15 cellular contexts compared by ENCODE assay signal in the genomic region with DNA sequence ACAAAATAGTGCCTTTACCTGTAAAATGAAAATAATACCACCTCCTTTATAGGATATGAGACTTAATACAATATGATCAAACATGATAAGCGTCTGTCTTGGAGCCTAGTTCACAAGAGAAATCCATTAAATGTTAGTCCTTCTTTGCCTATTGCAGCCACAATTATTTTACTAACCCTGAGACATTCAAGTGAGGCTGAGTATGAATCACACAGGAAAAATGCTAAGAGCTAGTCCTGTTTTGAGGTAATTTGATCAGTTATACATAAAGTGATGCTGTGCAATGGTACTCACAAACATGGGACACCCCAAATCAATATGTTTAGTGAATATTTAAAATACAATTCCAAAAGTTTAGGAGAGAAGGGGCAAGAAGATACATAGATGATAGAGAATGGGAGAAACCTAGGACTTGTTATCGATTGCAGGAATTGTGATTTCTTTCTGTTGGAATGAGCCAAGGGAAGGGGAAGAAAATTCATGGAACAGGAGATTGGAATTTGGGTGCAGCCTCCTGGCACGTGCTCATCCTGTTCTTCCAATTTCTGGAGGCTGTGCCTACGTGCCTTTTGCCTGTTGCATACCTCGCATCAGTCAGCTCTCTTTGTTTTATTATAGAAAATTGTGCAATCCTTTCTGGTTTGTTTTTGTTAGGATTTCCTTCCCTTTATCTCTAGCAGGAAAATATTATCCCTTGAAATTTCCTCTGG. TPM values are rescaled to one million over a fixed set of nuclear protein-coding genes. Genes with fewer than 3 reads are reported as not detected.
DNase-seq lines count a peak whose midpoint lies in the region; ATAC-seq and TF ChIP-seq lines count a peak whose summit lies in the region.
"Had no signal": no experiment of that assay in that cellular context is flagged by ENCODE, and none has a peak within 500 bp of the region (broad histone marks: within the 10 kb centered on the region; RNA-seq: fewer than 3 reads in every experiment).

No MANE protein-coding gene starts in this region.

- H3K18ac ChIP-seq in H9 (ENCODE audit: insufficient read length, low read depth, low read length), result no peak overlapping the region

- peaks cover 13 to 14% of the 10 kb centered on the region in 2 experiments for H3K9me3 Mint-ChIP-seq in H9

- DNase-seq in SIG-M5 treated with dmso at 0.1 percent for 504 hours (lab: John Stamatoyannopoulos, UW; ENCODE audit: unreplicated experiment) (peak; percentile 12), SIG-M5 (lab: John Stamatoyannopoulos, UW) (no peak), adipocyte (ENCODE audit: low read depth) (peak; percentile 84), hepatic stellate cell (ENCODE audit: low spot score) (peak; percentile 31), H9 (no peak), D341Med (ENCODE audit: low spot score) (no peak), HuH-7.5 (ENCODE audit: low spot score) (no peak)
- DNase-seq: activated CD8-positive, alpha-beta T cell treated with anti-CD3 and anti-CD28 coated beads, Interleukin-2, amount 10 ng/mL, durations not matched to agents 7 days and 5 days; hypothalamus; naive B cell; stimulated activated CD4-positive, alpha-beta T cell treated with anti-CD3 and anti-CD28 coated beads, Interleukin-2, amount 100 ng/mL, for 24 hours had no signal

- H3K9ac ChIP-seq in adipocyte (ENCODE audit: low read length) (peak overlapping the region; percentile 52), H9 (ENCODE audit: extremely low read depth, insufficient read length, low read length) (no peak overlapping the region)

- no peaks in the 10 kb centered on the region for H3K36me3 ChIP-seq in adipocyte (ENCODE audit: control insufficient read depth, insufficient read depth, low read length, severe bottlenecking)
- H3K36me3 ChIP-seq: cardiac muscle cell, suprapubic skin had no signal

- H3K4me3 Mint-ChIP-seq in H9, result no peak overlapping the region
- H3K4me3 Mint-ChIP-seq: activated CD8-positive, alpha-beta T cell treated with anti-CD3 and anti-CD28 coated beads, Interleukin-2, amount 10 ng/mL, durations not matched to agents 7 days and 5 days; IgD-negative memory B cell; naive B cell had no signal

- H2AK5ac ChIP-seq in H9 (ENCODE audit: insufficient read length, low read length), result no peak overlapping the region

- H3K79me1 ChIP-seq in H9 (ENCODE audit: insufficient read depth, low read depth, low read length, poor library complexity, severe bottlenecking), result no peaks in the 10 kb centered on the region

- H3K27ac Mint-ChIP-seq in H9, result no peak overlapping the region
- H3K27ac Mint-ChIP-seq: activated CD8-positive, alpha-beta T cell treated with anti-CD3 and anti-CD28 coated beads, Interleukin-2, amount 10 ng/mL, durations not matched to agents 7 days and 5 days; IgD-negative memory B cell; naive B cell had no signal

- no peak overlapping the region for H3K27ac ChIP-seq in H9 (ENCODE audit: insufficient read length, low read depth, low read length)
- H3K27ac ChIP-seq: cardiac muscle cell, suprapubic skin had no signal

- H3K23ac ChIP-seq in H9 (ENCODE audit: insufficient read length, low read depth, low read length), result no peak overlapping the region

- no peak overlapping the region for H2AFZ ChIP-seq in H9 (ENCODE audit: low read length)

- peaks cover under 1% of the 10 kb centered on the region; the same call in 1 of the 2 replicates for H3K27me3 Mint-ChIP-seq in H9 (ENCODE audit: low read depth)
- H3K27me3 Mint-ChIP-seq: IgD-negative memory B cell, naive B cell had no signal

- peaks cover 13% of the 10 kb centered on the region for H3K4me1 ChIP-seq in adipocyte (ENCODE audit: control insufficient read depth, insufficient read depth, low read length)
- H3K4me1 ChIP-seq in H9 (ENCODE audit: insufficient read depth, low read length), result no peaks in the 10 kb centered on the region

- peaks cover 8% of the 10 kb centered on the region for H3K9me3 ChIP-seq in adipocyte (ENCODE audit: control insufficient read depth, low read length)
- H3K9me3 ChIP-seq in H9 (ENCODE audit: control insufficient read depth, low read depth, low read length), result peaks cover 8% of the 10 kb centered on the region
- H3K9me3 ChIP-seq: suprapubic skin had no signal

- H2BK12ac ChIP-seq in H9 (ENCODE audit: insufficient read length, low read depth, low read length), result no peak overlapping the region

- no peak overlapping the region for H4K91ac ChIP-seq in H9 (ENCODE audit: insufficient read length, low read depth, low read length)

- H3K4me1 Mint-ChIP-seq in H9, result no peaks in the 10 kb centered on the region

- H3K56ac ChIP-seq in H9 (ENCODE audit: insufficient read length, low read depth, low read length), result no peak overlapping the region

- H3K4me3 ChIP-seq in adipocyte (ENCODE audit: low read length), result peak overlapping the region; percentile 36
- H3K4me3 ChIP-seq: cardiac muscle cell, suprapubic skin had no signal

- no peak for TF ChIP-seq CTCF in H9 (conservative IDR thresholded peaks at IDR 0.05)

- H3K4ac ChIP-seq in H9 (ENCODE audit: low read depth, low read length), result no peak overlapping the region

- H3T11ph ChIP-seq in H9 (ENCODE audit: low read length), result no peak overlapping the region

- peaks cover 4 to 9% (median 6%) of the 10 kb centered on the region in 3 experiments for H3K36me3 Mint-ChIP-seq in H9 (ENCODE audit: insufficient read depth in 1 of 3, low read depth in 3 of 3)
- H3K36me3 Mint-ChIP-seq: IgD-negative memory B cell had no signal

- no peaks in the 10 kb centered on the region for H3K79me2 ChIP-seq in H9 (ENCODE audit: insufficient read depth, low read length)

- ATAC-seq in HG02759 (IDR thresholded peaks at IDR 0.05; ENCODE audit: unreplicated experiment), result no peak
- ATAC-seq: activated CD8-positive, alpha-beta T cell treated with anti-CD3 and anti-CD28 coated beads, Interleukin-2, amount 10 ng/mL, durations not matched to agents 7 days and 5 days had no signal

- no peak overlapping the region for H4K5ac ChIP-seq in H9 (ENCODE audit: insufficient read length, low read depth, low read length)

- no CpG with 5 or more reads among the region's 5 CpGs for WGBS in H9 (ENCODE audit: extremely low coverage, insufficient read length, low lambda C conversion rate)

- H2BK15ac ChIP-seq in H9 (ENCODE audit: low read depth, low read length), result no peak overlapping the region

- H2BK20ac ChIP-seq in H9 (ENCODE audit: low read depth, low read length, poor library complexity, severe bottlenecking), result no peak overlapping the region

- H4K20me1 ChIP-seq in H9 (ENCODE audit: control insufficient read depth, insufficient read depth, insufficient read length), result no peaks in the 10 kb centered on the region

- H3K27me3 ChIP-seq in adipocyte (replicated peaks; ENCODE audit: control insufficient read depth, insufficient read depth, low read length), result no peaks in the 10 kb centered on the region
- no peaks in the 10 kb centered on the region for H3K27me3 ChIP-seq in H9 (ENCODE audit: insufficient read depth, low read length)
- H3K27me3 ChIP-seq: cardiac muscle cell, suprapubic skin had no signal

- no peak overlapping the region for H3K4me2 ChIP-seq in H9 (ENCODE audit: insufficient read depth, insufficient read length, low read length)

- no peak overlapping the region for H2BK120ac ChIP-seq in H9 (ENCODE audit: low read depth, low read length, poor library complexity, severe bottlenecking)

- no peak overlapping the region for H2BK5ac ChIP-seq in H9 (ENCODE audit: insufficient read length, low read length)

- no peaks in the 10 kb centered on the region for H3K23me2 ChIP-seq in H9 (ENCODE audit: insufficient read length, low read depth, low read length, poor library complexity, severe bottlenecking)

- H4K8ac ChIP-seq in H9 (replicated peaks; ENCODE audit: insufficient read length, low read depth, low read length), result no peak overlapping the region

- no peak overlapping the region for H3K14ac ChIP-seq in H9 (ENCODE audit: insufficient read depth, low read length)

RNA-seq across cellular contexts. Expression of a gene that starts 39.9 kb away (rescaled TPM):
- total RNA-seq in H9 (2021), result 40.3 and 42.4 TPM in 2 replicates

Comparison
In these comparisons a context has a peak if more than half of its experiments do, and no peak if none do; other contexts are left out.
1. DNase-seq: peak in SIG-M5 treated with dmso at 0.1 percent for 504 hours (single experiment), adipocyte (single experiment) and hepatic stellate cell (single experiment); none in SIG-M5 (single experiment), H9 (single experiment), D341Med (single experiment) and HuH-7.5 (single experiment).